Comparison of ENCODE assay signal across 32 cellular contexts in genomic region chr14:76498976-76499375, GRCh38.
"Had no signal": no experiment of that assay in that cellular context is flagged by ENCODE, and none has a peak within 500 bp of the region (broad histone marks: within the 10 kb centered on the region; RNA-seq: fewer than 3 reads in every experiment).

No MANE protein-coding gene starts in this region.

- H3K27me3 ChIP-seq: brain microvascular endothelial cell had no signal

- H3K36me3 Mint-ChIP-seq: activated CD4-positive, alpha-beta memory T cell treated with anti-CD3 and anti-CD28 coated beads for 36 hours; activated naive CD8-positive, alpha-beta T cell treated with anti-CD3 and anti-CD28 coated beads for 36 hours had no signal

- H3K9ac ChIP-seq: KMS-11 had no signal

- H3K27ac Mint-ChIP-seq: activated CD4-positive, alpha-beta memory T cell treated with anti-CD3 and anti-CD28 coated beads for 36 hours; activated naive CD8-positive, alpha-beta T cell treated with anti-CD3 and anti-CD28 coated beads for 36 hours; activated T-helper 1 cell treated with anti-CD3 and anti-CD28 coated beads, Interleukin-12 subunit alpha, Interleukin-12 subunit beta, Interleukin-2, Interleukin-4 antibody, amounts not matched to agents 30 ng/mL and 10 ng/mL and 1 ng/mL, durations not matched to agents 14 hours and 24 hours and 36 hours had no signal

- H3K9me3 Mint-ChIP-seq: activated CD4-positive, alpha-beta memory T cell treated with anti-CD3 and anti-CD28 coated beads for 36 hours; activated naive CD8-positive, alpha-beta T cell treated with anti-CD3 and anti-CD28 coated beads for 36 hours; activated T-cell treated with anti-CD3 and anti-CD28 coated beads, Interleukin-2, amount 50 U/mL, for 4 hours; activated T-helper 1 cell treated with anti-CD3 and anti-CD28 coated beads, Interleukin-12 subunit alpha, Interleukin-12 subunit beta, Interleukin-2, Interleukin-4 antibody, amounts not matched to agents 30 ng/mL and 10 ng/mL and 1 ng/mL, durations not matched to agents 14 hours and 24 hours and 36 hours had no signal

- FAIRE-seq: RCC 7860 had no signal

- H3K27ac ChIP-seq: brain microvascular endothelial cell, KMS-11, PC-9, RWPE1 had no signal

- H2AFZ ChIP-seq: PC-9 had no signal

- DNase-seq: activated CD4-positive, alpha-beta memory T cell treated with anti-CD3 and anti-CD28 coated beads for 36 hours; activated CD4-positive, alpha-beta T cell treated with anti-CD3 and anti-CD28 coated beads for 4 hours; activated CD4-positive, alpha-beta T cell treated with anti-CD3 and anti-CD28 coated beads, Interleukin-2, amount 50 U/mL, for 1 hour; activated CD8-positive, alpha-beta memory T cell treated with anti-CD3 and anti-CD28 coated beads, Interleukin-2, amount 50 U/mL, for 4 hours; activated naive CD4-positive, alpha-beta T cell; activated naive CD4-positive, alpha-beta T cell treated with anti-CD3 and anti-CD28 coated beads, Interleukin-2, amount 50 U/mL, for 16 hours; activated naive CD8-positive, alpha-beta T cell treated with anti-CD3 and anti-CD28 coated beads for 36 hours; activated T-cell treated with anti-CD3 and anti-CD28 coated beads for 4 hours; activated T-cell treated with anti-CD3 and anti-CD28 coated beads, Interleukin-2, amount 50 U/mL, for 4 hours; amniotic stem cell; brain microvascular endothelial cell; MM.1S; MV-4-11; NCI-H1092; NCI-H1436 treated with DMSO at 0.1 percent for 48 hours; NCI-H1694 treated with DMSO at 0.1 percent for 48 hours; NCI-H2029; NCI-H345; NCI-H524 treated with DMSO at 0.1 percent for 48 hours; NCI-H748 treated with DMSO at 0.1 percent for 48 hours; NK-92 treated with Interleukin-12 subunit alpha and Interleukin-12 subunit beta, amount 100 ng/mL, for 24 hours; PC-9; Right ventricle myocardium superior; SW 1271; T-helper 1 cell; T-helper 2 cell; T-helper 9 cell had no signal

- H3K4me2 ChIP-seq: KMS-11, PC-9 had no signal

- H3K36me3 ChIP-seq: brain microvascular endothelial cell had no signal

- H3K4me3 ChIP-seq: PC-9 had no signal

- H3K4me1 Mint-ChIP-seq: activated naive CD8-positive, alpha-beta T cell treated with anti-CD3 and anti-CD28 coated beads for 36 hours had no signal

- ATAC-seq: activated CD4-positive, CD25-positive, alpha-beta regulatory T cell treated with anti-CD3 and anti-CD28 coated beads, Interleukin-2, amount 50 U/mL, for 24 hours; activated T-cell treated with anti-CD3 and anti-CD28 coated beads, Interleukin-2, amount 50 U/mL, for 4 hours had no signal

- H3K4me3 Mint-ChIP-seq: activated CD4-positive, alpha-beta memory T cell treated with anti-CD3 and anti-CD28 coated beads for 36 hours; activated naive CD8-positive, alpha-beta T cell treated with anti-CD3 and anti-CD28 coated beads for 36 hours; activated T-cell treated with anti-CD3 and anti-CD28 coated beads, Interleukin-2, amount 50 U/mL, for 4 hours; activated T-helper 1 cell treated with anti-CD3 and anti-CD28 coated beads, Interleukin-12 subunit alpha, Interleukin-12 subunit beta, Interleukin-2, Interleukin-4 antibody, amounts not matched to agents 30 ng/mL and 10 ng/mL and 1 ng/mL, durations not matched to agents 14 hours and 24 hours and 36 hours had no signal
